Comparison of ENCODE assay signal across 8 cellular contexts in the genomic region with DNA sequence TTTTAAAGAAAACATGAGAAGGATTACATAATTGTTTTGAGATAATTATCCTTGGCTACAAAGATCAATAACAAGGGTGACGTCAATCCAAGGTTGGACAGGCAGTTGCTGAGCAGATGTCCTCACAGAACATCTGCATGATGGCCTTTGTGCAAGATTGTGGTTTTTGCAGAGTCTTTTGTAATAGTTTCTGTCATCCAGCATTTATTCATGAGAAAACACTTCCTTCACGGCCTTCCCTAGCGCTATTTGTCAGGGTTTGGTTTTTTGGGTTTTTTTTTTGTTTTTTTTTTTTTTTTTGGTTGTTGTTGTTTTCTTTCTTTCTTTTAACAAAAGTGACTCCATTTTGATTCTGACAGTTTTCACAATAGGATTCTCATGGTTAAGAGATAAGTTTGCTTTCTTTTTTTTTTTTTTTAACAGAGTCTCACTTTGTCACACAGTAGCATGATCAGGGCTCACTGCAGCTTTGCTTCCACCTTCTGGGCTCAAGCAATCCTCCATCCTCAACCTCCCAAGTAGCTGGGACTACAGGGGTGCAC. TPM values are rescaled to one million over a fixed set of nuclear protein-coding genes. Genes with fewer than 3 reads are reported as not detected.
DNase-seq lines count a peak whose midpoint lies in the region; ATAC-seq, FAIRE-seq and TF ChIP-seq lines count a peak whose summit lies in the region.

No MANE protein-coding gene starts in this region.

- H3K27me3 ChIP-seq in left ventricle myocardium inferior (ENCODE audit: low read depth): no peaks in the 10 kb centered on the region

- H3K9me3 ChIP-seq in left ventricle myocardium inferior (replicated peaks): no peaks in the 10 kb centered on the region

- H3K36me3 Mint-ChIP-seq in stimulated activated memory B cell treated with anti-CD40 and anti-IgM and Interleukin-4, amounts not matched to agents 10 μg/mL and 1 μg/mL and 100 μg/mL, for 72 hours: no peaks in the 10 kb centered on the region

- peaks cover 1% of the 10 kb centered on the region for H3K4me1 Mint-ChIP-seq in stimulated activated memory B cell treated with anti-CD40 and anti-IgM and Interleukin-4, amounts not matched to agents 10 μg/mL and 1 μg/mL and 100 μg/mL, for 72 hours

- no peaks in the 10 kb centered on the region for H3K36me3 ChIP-seq in left ventricle myocardium inferior

- H3K27me3 Mint-ChIP-seq in stimulated activated memory B cell treated with anti-CD40 and anti-IgM and Interleukin-4, amounts not matched to agents 10 μg/mL and 1 μg/mL and 100 μg/mL, for 72 hours: no peaks in the 10 kb centered on the region

- peak; percentile 59 for ATAC-seq in GM19463 (IDR thresholded peaks at IDR 0.05; ENCODE audit: unreplicated experiment)
- no peak for ATAC-seq in stimulated activated memory B cell treated with anti-CD40 and anti-IgM and Interleukin-4, amounts not matched to agents 10 μg/mL and 1 μg/mL and 100 μg/mL, for 72 hours

- peaks cover 4% of the 10 kb centered on the region for H3K4me1 ChIP-seq in left ventricle myocardium inferior

- TF ChIP-seq CTCF in AG09309 (IDR thresholded peaks at IDR 0.05; ENCODE audit: control insufficient read depth, insufficient read depth, low read depth, low read length, missing control alignments): no peak
- TF ChIP-seq CTCF in left ventricle myocardium inferior (IDR thresholded peaks at IDR 0.05; ENCODE audit: borderline replicate concordance): no peak

- intact Hi-C loops in left ventricle myocardium inferior (cut with micrococcal nuclease): no loop called here

- H3K27ac ChIP-seq in left ventricle myocardium inferior (replicated peaks): peak overlapping the region; percentile 76

- no peaks in the 10 kb centered on the region for H3K9me3 Mint-ChIP-seq in stimulated activated memory B cell treated with anti-CD40 and anti-IgM and Interleukin-4, amounts not matched to agents 10 μg/mL and 1 μg/mL and 100 μg/mL, for 72 hours

- H3K4me3 ChIP-seq in AG09309 (ENCODE audit: control insufficient read depth, low read depth, low read length) (no peak overlapping the region), left ventricle myocardium inferior (no peak overlapping the region)

- H3K4me3 Mint-ChIP-seq in stimulated activated memory B cell treated with anti-CD40 and anti-IgM and Interleukin-4, amounts not matched to agents 10 μg/mL and 1 μg/mL and 100 μg/mL, for 72 hours: no peak overlapping the region

- no peak for FAIRE-seq in urothelium cell line (lab: Jason Lieb, UNC)

- no peak overlapping the region for H3K27ac Mint-ChIP-seq in stimulated activated memory B cell treated with anti-CD40 and anti-IgM and Interleukin-4, amounts not matched to agents 10 μg/mL and 1 μg/mL and 100 μg/mL, for 72 hours

- DNase-seq in AG09309 (ENCODE audit: low read depth) (peak; percentile 89), SHP77 treated with DMSO at 0.1 percent for 48 hours (lab: John Stamatoyannopoulos, UW) (peak; percentile 25), left ventricle myocardium inferior (no peak), mesenteric fat pad (ENCODE audit: low spot score) (no peak), COLO668 (lab: John Stamatoyannopoulos, UW; ENCODE audit: unreplicated experiment) (no peak), urothelium cell line (ENCODE audit: low spot score) (no peak)

RNA-seq across cellular contexts. Expression of a gene that starts 31.5 kb away (rescaled TPM):
- 33.9 TPM for total RNA-seq in left ventricle myocardium inferior
- total RNA-seq in mesenteric fat pad: 43.2 TPM

Comparison
In these comparisons a context has a peak if more than half of its experiments do, and no peak if none do; other contexts are left out.
1. DNase-seq: peak in AG09309 (single experiment) and SHP77 treated with DMSO at 0.1 percent for 48 hours (single experiment); none in left ventricle myocardium inferior (single experiment), mesenteric fat pad (single experiment), COLO668 (single experiment) and urothelium cell line (single experiment).